1 cellular context compared by ENCODE assay signal in the genomic region with DNA sequence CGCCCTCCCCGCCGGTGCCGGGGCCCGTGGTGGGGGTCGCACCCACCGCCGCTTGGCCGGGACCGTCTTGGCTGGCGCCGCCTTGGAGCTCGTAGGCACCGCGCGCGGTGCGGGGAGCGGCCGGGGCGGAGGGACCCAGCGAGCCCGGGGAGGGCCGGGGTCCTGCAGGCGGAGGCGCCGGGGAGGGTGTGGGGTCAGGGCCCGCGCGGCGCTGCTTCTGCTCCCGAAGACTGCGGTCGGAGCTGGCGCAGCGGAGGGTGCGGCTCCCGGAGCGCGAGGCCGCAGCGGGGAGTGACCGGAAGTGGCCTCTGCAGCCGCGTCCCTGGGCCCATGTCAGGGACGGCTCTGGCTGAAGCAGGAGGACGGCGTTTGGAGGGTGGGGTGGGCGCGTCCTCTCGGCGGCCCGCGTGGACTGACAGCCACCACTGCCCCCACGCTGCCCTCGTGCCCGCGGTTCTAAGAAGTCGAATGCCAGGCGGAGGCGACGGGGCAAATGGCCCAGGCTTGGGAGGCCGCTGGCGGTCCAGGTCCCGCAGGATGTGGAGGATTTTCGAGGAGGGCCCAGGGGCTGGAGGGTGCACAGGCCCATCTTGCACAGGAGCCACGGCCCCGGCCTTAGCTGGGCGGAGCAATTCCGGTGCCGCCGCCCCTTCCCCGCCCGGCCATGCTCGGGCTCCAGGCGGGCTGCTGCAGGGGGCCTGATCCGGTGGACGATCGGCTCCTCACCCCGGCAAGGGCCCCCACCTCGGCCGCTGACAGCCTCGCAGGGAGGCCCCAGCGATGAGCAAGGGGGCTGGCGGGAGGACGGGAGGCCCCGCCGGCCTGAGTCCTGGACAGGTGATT.
TF ChIP-seq lines count a peak whose summit lies in the region.

No MANE protein-coding gene starts in this region.

TF ChIP-seq in HepG2, 621 proteins besides CTCF, POLR2A, EP300 and RAD21 (continued from another document and continues in another):
- TF ChIP-seq, protein P1, sequence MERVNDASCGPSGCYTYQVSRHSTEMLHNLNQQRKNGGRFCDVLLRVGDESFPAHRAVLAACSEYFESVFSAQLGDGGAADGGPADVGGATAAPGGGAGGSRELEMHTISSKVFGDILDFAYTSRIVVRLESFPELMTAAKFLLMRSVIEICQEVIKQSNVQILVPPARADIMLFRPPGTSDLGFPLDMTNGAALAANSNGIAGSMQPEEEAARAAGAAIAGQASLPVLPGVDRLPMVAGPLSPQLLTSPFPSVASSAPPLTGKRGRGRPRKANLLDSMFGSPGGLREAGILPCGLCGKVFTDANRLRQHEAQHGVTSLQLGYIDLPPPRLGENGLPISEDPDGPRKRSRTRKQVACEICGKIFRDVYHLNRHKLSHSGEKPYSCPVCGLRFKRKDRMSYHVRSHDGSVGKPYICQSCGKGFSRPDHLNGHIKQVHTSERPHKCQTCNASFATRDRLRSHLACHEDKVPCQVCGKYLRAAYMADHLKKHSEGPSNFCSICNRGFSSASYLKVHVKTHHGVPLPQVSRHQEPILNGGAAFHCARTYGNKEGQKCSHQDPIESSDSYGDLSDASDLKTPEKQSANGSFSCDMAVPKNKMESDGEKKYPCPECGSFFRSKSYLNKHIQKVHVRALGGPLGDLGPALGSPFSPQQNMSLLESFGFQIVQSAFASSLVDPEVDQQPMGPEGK (CRISPR knock-in tag; IDR thresholded peaks at IDR 0.05): peak; percentile 69
- TF ChIP-seq IRX3 (CRISPR knock-in tag; IDR thresholded peaks at IDR 0.05; ENCODE audit: borderline replicate concordance, low read depth) (no peak), MAFK (conservative IDR thresholded peaks at IDR 0.05 in 1 of 2, IDR thresholded peaks at IDR 0.05 in 1 of 2; ENCODE audit: low read length in 2 of 2) (no peak), ATM (IDR thresholded peaks at IDR 0.05; ENCODE audit: borderline replicate concordance) (no peak), ZNF614 (CRISPR knock-in tag; IDR thresholded peaks at IDR 0.05; ENCODE audit: borderline replicate concordance) (no peak), U2AF2 (IDR thresholded peaks at IDR 0.05; ENCODE audit: low read depth, low read length) (no peak), ZC3H4 (CRISPR knock-in tag; IDR thresholded peaks at IDR 0.05; ENCODE audit: borderline replicate concordance) (no peak), ZNF850 (CRISPR knock-in tag; conservative IDR thresholded peaks at IDR 0.05) (no peak), HNF4G (IDR thresholded peaks at IDR 0.05; ENCODE audit: borderline replicate concordance, low read depth, low read length) (no peak), HNF4G (CRISPR knock-in tag; IDR thresholded peaks at IDR 0.05; ENCODE audit: borderline replicate concordance, low read depth) (peak; percentile 62; the same call in 1 of the 2 replicates), PHF21A (CRISPR knock-in tag; IDR thresholded peaks at IDR 0.05) (peak; percentile 74), MZF1 (CRISPR knock-in tag; IDR thresholded peaks at IDR 0.05; ENCODE audit: borderline replicate concordance) (0 out of 2 replicates have a peak, but pooled peaks have one; percentile 53), ZNF883 (CRISPR knock-in tag; IDR thresholded peaks at IDR 0.05; ENCODE audit: not compliant biosample characterization) (peak; percentile 70), PTBP1 (IDR thresholded peaks at IDR 0.05; ENCODE audit: low read depth, low read length, poor library complexity, severe bottlenecking) (peak; percentile 29), KAT2B (IDR thresholded peaks at IDR 0.05; ENCODE audit: borderline replicate concordance, low read depth, low read length) (no peak), ZNF562 (CRISPR knock-in tag; IDR thresholded peaks at IDR 0.05; ENCODE audit: borderline replicate concordance) (no peak), ZNF615 (CRISPR knock-in tag; IDR thresholded peaks at IDR 0.05; ENCODE audit: borderline replicate concordance) (no peak), BHLHE40 (IDR thresholded peaks at IDR 0.05; ENCODE audit: low read length) (peak; percentile 41; the same call in 1 of the 2 replicates), GLI4 (CRISPR knock-in tag; IDR thresholded peaks at IDR 0.05; ENCODE audit: borderline replicate concordance) (no peak; the same call in 1 of the 2 replicates), ZNF326 (CRISPR knock-in tag; IDR thresholded peaks at IDR 0.05; ENCODE audit: borderline replicate concordance) (no peak), ZNF224 (CRISPR knock-in tag; IDR thresholded peaks at IDR 0.05) (peak; percentile 29; the same call in 1 of the 2 replicates), ZNF652 (CRISPR knock-in tag; IDR thresholded peaks at IDR 0.05; ENCODE audit: borderline replicate concordance, low read depth) (no peak), ZZZ3 (CRISPR knock-in tag; IDR thresholded peaks at IDR 0.05; ENCODE audit: borderline replicate concordance) (peak; percentile 71; the same call in 1 of the 2 replicates), ZFY (CRISPR knock-in tag; IDR thresholded peaks at IDR 0.05) (peak; percentile 93), ZNF567 (CRISPR knock-in tag; IDR thresholded peaks at IDR 0.05; ENCODE audit: borderline replicate concordance) (no peak), POLR2AphosphoS2 (IDR thresholded peaks at IDR 0.05; ENCODE audit: low read depth, low read length) (no peak), NFKB2 (CRISPR knock-in tag; IDR thresholded peaks at IDR 0.05; ENCODE audit: borderline replicate concordance) (peak; percentile 87; the same call in 1 of the 2 replicates), MAFG (CRISPR knock-in tag; IDR thresholded peaks at IDR 0.05) (no peak), PCBP1 (IDR thresholded peaks at IDR 0.05; ENCODE audit: borderline replicate concordance, low read depth, low read length) (0 out of 2 replicates have a peak, but pooled peaks have one; percentile 49)
- TF ChIP-seq, protein P2, sequence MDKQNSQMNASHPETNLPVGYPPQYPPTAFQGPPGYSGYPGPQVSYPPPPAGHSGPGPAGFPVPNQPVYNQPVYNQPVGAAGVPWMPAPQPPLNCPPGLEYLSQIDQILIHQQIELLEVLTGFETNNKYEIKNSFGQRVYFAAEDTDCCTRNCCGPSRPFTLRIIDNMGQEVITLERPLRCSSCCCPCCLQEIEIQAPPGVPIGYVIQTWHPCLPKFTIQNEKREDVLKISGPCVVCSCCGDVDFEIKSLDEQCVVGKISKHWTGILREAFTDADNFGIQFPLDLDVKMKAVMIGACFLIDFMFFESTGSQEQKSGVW (CRISPR knock-in tag; IDR thresholded peaks at IDR 0.05; ENCODE audit: borderline replicate concordance): 0 out of 2 replicates have a peak, but pooled peaks have one; percentile 72
- TF ChIP-seq, protein P3, sequence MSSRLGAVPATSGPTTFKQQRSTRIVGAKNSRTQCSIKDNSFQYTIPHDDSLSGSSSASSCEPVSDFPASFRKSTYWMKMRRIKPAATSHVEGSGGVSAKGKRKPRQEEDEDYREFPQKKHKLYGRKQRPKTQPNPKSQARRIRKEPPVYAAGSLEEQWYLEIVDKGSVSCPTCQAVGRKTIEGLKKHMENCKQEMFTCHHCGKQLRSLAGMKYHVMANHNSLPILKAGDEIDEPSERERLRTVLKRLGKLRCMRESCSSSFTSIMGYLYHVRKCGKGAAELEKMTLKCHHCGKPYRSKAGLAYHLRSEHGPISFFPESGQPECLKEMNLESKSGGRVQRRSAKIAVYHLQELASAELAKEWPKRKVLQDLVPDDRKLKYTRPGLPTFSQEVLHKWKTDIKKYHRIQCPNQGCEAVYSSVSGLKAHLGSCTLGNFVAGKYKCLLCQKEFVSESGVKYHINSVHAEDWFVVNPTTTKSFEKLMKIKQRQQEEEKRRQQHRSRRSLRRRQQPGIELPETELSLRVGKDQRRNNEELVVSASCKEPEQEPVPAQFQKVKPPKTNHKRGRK (CRISPR knock-in tag; IDR thresholded peaks at IDR 0.05): no peak
- TF ChIP-seq, protein P4, sequence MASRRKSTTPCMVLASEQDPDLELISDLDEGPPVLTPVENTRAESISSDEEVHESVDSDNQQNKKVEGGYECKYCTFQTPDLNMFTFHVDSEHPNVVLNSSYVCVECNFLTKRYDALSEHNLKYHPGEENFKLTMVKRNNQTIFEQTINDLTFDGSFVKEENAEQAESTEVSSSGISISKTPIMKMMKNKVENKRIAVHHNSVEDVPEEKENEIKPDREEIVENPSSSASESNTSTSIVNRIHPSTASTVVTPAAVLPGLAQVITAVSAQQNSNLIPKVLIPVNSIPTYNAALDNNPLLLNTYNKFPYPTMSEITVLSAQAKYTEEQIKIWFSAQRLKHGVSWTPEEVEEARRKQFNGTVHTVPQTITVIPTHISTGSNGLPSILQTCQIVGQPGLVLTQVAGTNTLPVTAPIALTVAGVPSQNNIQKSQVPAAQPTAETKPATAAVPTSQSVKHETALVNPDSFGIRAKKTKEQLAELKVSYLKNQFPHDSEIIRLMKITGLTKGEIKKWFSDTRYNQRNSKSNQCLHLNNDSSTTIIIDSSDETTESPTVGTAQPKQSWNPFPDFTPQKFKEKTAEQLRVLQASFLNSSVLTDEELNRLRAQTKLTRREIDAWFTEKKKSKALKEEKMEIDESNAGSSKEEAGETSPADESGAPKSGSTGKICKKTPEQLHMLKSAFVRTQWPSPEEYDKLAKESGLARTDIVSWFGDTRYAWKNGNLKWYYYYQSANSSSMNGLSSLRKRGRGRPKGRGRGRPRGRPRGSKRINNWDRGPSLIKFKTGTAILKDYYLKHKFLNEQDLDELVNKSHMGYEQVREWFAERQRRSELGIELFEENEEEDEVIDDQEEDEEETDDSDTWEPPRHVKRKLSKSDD (CRISPR knock-in tag; IDR thresholded peaks at IDR 0.05; ENCODE audit: low read depth): no peak; the same call in none of the 2 replicates
- TF ChIP-seq, protein P5, sequence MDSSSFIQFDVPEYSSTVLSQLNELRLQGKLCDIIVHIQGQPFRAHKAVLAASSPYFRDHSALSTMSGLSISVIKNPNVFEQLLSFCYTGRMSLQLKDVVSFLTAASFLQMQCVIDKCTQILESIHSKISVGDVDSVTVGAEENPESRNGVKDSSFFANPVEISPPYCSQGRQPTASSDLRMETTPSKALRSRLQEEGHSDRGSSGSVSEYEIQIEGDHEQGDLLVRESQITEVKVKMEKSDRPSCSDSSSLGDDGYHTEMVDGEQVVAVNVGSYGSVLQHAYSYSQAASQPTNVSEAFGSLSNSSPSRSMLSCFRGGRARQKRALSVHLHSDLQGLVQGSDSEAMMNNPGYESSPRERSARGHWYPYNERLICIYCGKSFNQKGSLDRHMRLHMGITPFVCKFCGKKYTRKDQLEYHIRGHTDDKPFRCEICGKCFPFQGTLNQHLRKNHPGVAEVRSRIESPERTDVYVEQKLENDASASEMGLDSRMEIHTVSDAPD (CRISPR knock-in tag; IDR thresholded peaks at IDR 0.05): peak; percentile 75
- TF ChIP-seq, protein P6, sequence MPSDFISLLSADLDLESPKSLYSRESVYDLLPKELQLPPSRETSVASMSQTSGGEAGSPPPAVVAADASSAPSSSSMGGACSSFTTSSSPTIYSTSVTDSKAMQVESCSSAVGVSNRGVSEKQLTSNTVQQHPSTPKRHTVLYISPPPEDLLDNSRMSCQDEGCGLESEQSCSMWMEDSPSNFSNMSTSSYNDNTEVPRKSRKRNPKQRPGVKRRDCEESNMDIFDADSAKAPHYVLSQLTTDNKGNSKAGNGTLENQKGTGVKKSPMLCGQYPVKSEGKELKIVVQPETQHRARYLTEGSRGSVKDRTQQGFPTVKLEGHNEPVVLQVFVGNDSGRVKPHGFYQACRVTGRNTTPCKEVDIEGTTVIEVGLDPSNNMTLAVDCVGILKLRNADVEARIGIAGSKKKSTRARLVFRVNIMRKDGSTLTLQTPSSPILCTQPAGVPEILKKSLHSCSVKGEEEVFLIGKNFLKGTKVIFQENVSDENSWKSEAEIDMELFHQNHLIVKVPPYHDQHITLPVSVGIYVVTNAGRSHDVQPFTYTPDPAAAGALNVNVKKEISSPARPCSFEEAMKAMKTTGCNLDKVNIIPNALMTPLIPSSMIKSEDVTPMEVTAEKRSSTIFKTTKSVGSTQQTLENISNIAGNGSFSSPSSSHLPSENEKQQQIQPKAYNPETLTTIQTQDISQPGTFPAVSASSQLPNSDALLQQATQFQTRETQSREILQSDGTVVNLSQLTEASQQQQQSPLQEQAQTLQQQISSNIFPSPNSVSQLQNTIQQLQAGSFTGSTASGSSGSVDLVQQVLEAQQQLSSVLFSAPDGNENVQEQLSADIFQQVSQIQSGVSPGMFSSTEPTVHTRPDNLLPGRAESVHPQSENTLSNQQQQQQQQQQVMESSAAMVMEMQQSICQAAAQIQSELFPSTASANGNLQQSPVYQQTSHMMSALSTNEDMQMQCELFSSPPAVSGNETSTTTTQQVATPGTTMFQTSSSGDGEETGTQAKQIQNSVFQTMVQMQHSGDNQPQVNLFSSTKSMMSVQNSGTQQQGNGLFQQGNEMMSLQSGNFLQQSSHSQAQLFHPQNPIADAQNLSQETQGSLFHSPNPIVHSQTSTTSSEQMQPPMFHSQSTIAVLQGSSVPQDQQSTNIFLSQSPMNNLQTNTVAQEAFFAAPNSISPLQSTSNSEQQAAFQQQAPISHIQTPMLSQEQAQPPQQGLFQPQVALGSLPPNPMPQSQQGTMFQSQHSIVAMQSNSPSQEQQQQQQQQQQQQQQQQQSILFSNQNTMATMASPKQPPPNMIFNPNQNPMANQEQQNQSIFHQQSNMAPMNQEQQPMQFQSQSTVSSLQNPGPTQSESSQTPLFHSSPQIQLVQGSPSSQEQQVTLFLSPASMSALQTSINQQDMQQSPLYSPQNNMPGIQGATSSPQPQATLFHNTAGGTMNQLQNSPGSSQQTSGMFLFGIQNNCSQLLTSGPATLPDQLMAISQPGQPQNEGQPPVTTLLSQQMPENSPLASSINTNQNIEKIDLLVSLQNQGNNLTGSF (CRISPR knock-in tag; IDR thresholded peaks at IDR 0.05): no peak
- TF ChIP-seq, protein P7, sequence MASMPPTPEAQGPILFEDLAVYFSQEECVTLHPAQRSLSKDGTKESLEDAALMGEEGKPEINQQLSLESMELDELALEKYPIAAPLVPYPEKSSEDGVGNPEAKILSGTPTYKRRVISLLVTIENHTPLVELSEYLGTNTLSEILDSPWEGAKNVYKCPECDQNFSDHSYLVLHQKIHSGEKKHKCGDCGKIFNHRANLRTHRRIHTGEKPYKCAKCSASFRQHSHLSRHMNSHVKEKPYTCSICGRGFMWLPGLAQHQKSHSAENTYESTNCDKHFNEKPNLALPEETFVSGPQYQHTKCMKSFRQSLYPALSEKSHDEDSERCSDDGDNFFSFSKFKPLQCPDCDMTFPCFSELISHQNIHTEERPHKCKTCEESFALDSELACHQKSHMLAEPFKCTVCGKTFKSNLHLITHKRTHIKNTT (CRISPR knock-in tag; IDR thresholded peaks at IDR 0.05): no peak
- TF ChIP-seq, protein P8, sequence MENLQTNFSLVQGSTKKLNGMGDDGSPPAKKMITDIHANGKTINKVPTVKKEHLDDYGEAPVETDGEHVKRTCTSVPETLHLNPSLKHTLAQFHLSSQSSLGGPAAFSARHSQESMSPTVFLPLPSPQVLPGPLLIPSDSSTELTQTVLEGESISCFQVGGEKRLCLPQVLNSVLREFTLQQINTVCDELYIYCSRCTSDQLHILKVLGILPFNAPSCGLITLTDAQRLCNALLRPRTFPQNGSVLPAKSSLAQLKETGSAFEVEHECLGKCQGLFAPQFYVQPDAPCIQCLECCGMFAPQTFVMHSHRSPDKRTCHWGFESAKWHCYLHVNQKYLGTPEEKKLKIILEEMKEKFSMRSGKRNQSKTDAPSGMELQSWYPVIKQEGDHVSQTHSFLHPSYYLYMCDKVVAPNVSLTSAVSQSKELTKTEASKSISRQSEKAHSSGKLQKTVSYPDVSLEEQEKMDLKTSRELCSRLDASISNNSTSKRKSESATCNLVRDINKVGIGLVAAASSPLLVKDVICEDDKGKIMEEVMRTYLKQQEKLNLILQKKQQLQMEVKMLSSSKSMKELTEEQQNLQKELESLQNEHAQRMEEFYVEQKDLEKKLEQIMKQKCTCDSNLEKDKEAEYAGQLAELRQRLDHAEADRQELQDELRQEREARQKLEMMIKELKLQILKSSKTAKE (CRISPR knock-in tag; IDR thresholded peaks at IDR 0.05; ENCODE audit: borderline replicate concordance): 0 out of 2 replicates have a peak, but pooled peaks have one; percentile 39
